1 cellular context compared by ENCODE assay signal in the genomic region with DNA sequence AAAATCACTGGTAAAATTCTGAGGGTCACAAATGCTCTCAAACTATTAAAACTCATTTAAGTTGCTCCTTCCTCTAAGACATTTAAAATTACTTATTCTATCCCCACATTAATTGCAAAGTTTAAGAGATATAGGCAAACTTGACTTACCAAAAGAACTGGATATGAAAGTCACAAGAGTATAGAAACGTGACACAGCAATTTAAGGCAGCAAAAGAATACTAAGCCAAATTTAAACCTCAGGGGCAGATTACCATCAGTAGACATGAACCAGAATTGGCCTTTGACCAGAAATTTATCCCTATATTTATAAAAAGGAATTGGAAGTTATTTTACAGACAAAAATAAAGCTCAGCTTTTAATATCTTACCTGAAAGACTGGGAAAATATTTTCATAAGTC.
TF ChIP-seq lines count a peak whose summit lies in the region.

No MANE protein-coding gene starts in this region.

TF ChIP-seq in GM23338, 12 proteins besides CTCF, POLR2A, EP300 and RAD21 (continued from another document):
- TF ChIP-seq ZNF462 (CRISPR knock-in tag; IDR thresholded peaks at IDR 0.05) (no peak), ZNF114 (CRISPR knock-in tag; IDR thresholded peaks at IDR 0.05) (no peak)
